ENCODE assay signal across 22 cellular contexts in the genomic region with DNA sequence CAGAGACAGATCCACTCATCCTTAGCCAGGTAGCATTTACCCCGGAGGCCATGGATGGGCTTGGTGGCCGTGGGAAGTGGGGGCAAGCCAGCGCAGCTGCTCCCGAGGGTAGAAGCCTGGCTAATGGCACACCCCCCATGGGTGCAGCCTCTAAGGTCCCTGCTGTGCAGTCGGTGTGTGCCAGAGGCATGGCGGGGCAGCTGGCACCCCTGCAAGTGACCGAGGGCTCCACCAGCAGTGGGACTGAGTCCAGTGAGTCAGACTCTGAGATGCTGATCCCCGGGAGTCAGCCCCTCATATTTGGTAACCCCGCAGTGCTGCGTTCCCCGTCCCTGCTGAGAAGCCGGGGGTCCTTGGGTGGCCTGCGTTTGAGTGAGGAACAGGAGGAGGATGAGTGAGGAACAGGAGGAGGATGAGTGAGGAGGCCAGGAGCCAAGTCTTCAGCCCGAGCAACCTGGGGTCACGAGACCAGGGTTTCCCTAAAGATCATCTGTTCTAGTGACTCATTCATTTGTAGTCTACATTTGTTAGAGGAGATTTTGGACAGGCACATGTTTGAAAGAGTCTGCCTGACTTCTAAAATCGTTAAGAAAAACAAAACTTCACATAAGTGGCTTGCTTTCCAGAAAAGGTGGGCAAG.
"Had no signal": no experiment of that assay in that cellular context is flagged by ENCODE, and none has a peak within 500 bp of the region (broad histone marks: within the 10 kb centered on the region; RNA-seq: fewer than 3 reads in every experiment).

No MANE protein-coding gene starts in this region.

- H3K4me1 ChIP-seq: heart right ventricle, parathyroid adenoma, spleen had no signal

- H3K9me3 ChIP-seq: gastrocnemius medialis, heart right ventricle, mucosa of descending colon, neutrophil, sigmoid colon, spleen had no signal

- ATAC-seq: activated CD4-positive, alpha-beta T cell treated with anti-CD3 and anti-CD28 coated beads for 36 hours; activated CD8-positive, alpha-beta memory T cell treated with anti-CD3 and anti-CD28 coated beads, Interleukin-2, amount 10 ng/mL, durations not matched to agents 7 days and 5 days; gastrocnemius medialis; heart right ventricle; mucosa of descending colon; naive thymus-derived CD8-positive, alpha-beta T cell; stimulated activated memory B cell treated with anti-CD40 and anti-IgM and Interleukin-4, amounts not matched to agents 10 μg/mL and 1 μg/mL and 100 μg/mL, for 72 hours; WTC11 had no signal

- H3K27ac ChIP-seq: dorsolateral prefrontal cortex, epithelial cell of prostate, gastrocnemius medialis, heart right ventricle, neutrophil, parathyroid adenoma, sigmoid colon, spleen had no signal

- H3K9ac ChIP-seq: parathyroid adenoma had no signal

- H3K4me3 ChIP-seq: dorsolateral prefrontal cortex, gastrocnemius medialis, heart right ventricle, mucosa of descending colon, sigmoid colon, spleen had no signal

- FAIRE-seq: TTC549, urothelium cell line had no signal

- H2AFZ ChIP-seq: parathyroid adenoma had no signal

- H3K36me3 ChIP-seq: gastrocnemius medialis, neutrophil had no signal

- H3K79me2 ChIP-seq: parathyroid adenoma had no signal

- DNase-seq: activated CD4-positive, alpha-beta T cell treated with anti-CD3 and anti-CD28 coated beads for 36 hours; activated CD4-positive, alpha-beta T cell treated with anti-CD3 and anti-CD28 coated beads, Interleukin-2, amount 50 U/mL, for 48 hours; activated CD8-positive, alpha-beta memory T cell treated with anti-CD3 and anti-CD28 coated beads, Interleukin-2, amount 10 ng/mL, durations not matched to agents 7 days and 5 days; activated naive CD4-positive, alpha-beta T cell; activated naive CD8-positive, alpha-beta T cell treated with anti-CD3 and anti-CD28 coated beads for 36 hours; amniotic stem cell; dorsolateral prefrontal cortex; gastrocnemius medialis; heart right ventricle; kidney glomerular epithelial cell; mucosa of descending colon; naive thymus-derived CD8-positive, alpha-beta T cell; sigmoid colon; spleen; stimulated activated CD4-positive, alpha-beta T cell treated with anti-CD3 and anti-CD28 coated beads, Interleukin-4, amount 100 ng/mL, for 4 hours had no signal

- H3K27me3 ChIP-seq: gastrocnemius medialis, heart right ventricle, sigmoid colon, spleen had no signal
